ENCODE assay signal across 11 cellular contexts in the genomic region with DNA sequence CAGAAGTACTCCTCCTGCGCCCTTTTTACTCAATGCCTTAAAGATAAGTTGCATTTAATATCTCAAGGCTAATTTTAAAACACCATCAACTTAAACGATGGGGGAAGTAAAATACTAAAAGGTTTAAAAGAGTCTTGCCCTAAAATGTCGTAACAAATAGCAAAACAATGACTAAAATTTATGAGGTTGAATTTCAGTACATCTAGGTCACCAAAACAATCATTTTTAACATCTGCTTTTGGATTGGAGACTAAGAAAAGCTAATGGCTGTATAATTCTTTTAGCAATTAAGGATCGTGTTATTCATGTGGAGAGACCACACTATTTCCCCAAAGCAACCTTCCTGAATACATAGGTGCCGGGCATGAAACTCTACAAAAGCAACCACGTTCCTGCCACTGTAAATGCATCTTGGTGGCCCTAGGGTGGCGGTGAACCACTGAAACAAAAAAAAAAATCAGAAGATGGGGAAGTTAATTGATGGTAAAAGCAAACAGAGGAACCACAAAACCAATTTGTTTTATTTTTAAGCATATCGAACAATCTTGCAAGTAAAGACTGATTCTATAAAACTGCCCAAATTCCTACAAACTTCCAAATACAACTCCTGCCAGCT. TPM values are rescaled to one million over a fixed set of nuclear protein-coding genes. Genes with fewer than 3 reads are reported as not detected.
DNase-seq lines count a peak whose midpoint lies in the region; ATAC-seq, FAIRE-seq and TF ChIP-seq lines count a peak whose summit lies in the region.
"Had no signal": no experiment of that assay in that cellular context is flagged by ENCODE, and none has a peak within 500 bp of the region (broad histone marks: within the 10 kb centered on the region; RNA-seq: fewer than 3 reads in every experiment).

No MANE protein-coding gene starts in this region.

- H2BK20ac ChIP-seq in IMR-90 (ENCODE audit: low read depth, low read length) = no peak overlapping the region

- peaks cover 29% of the 10 kb centered on the region for H3F3A ChIP-seq in neural progenitor cell (ENCODE audit: low read depth)

- TF ChIP-seq CTCF in IMR-90 (conservative IDR thresholded peaks at IDR 0.05; ENCODE audit: low read depth, low read length) (no peak), K562 (IDR thresholded peaks at IDR 0.05 in 2 of 3, conservative IDR thresholded peaks at IDR 0.05 in 1 of 3; ENCODE audit: insufficient read depth in 2 of 3, low read depth in 1 of 3, low read length in 3 of 3) (no peak), neural progenitor cell (IDR thresholded peaks at IDR 0.05) (no peak), mucosa of descending colon (IDR thresholded peaks at IDR 0.05) (no peak)

- H3K4me2 ChIP-seq in IMR-90 (ENCODE audit: low read depth, low read length) (peak overlapping the region; percentile 52; the same call in 1 of the 2 replicates), K562 (ENCODE audit: insufficient read depth, low read length) (0 out of 2 replicates have a peak overlapping the region, but pooled peaks have one; percentile 22), neural progenitor cell (no peak overlapping the region)

- intact Hi-C loops in IMR-90 (cut with micrococcal nuclease) = no loop called here
- intact Hi-C loops in K562 (cut with micrococcal nuclease) = no loop called here
- intact Hi-C loops in mucosa of descending colon (cut with DNase I, micrococcal nuclease) = no loop called here

- H3K36me3 Mint-ChIP-seq in neural progenitor cell = peaks cover 4% of the 10 kb centered on the region

- in situ Hi-C loops in IMR-90 (cut with MboI; ENCODE audit: low sequenced_read_pairs) = no loop called here
- in situ Hi-C loops in K562 (cut with MboI) = no loop called here

- H2AK9ac ChIP-seq in IMR-90 (replicated peaks; ENCODE audit: low read depth, low read length, poor library complexity) = no peak overlapping the region

- H3K27me3 ChIP-seq in IMR-90 (ENCODE audit: control insufficient read depth, insufficient read depth, low read length) (no peaks in the 10 kb centered on the region), K562 (ENCODE audit: control insufficient read depth in 2 of 2, insufficient read depth in 2 of 2, low read length in 2 of 2) (no peaks in the 10 kb centered on the region), neural progenitor cell (no peaks in the 10 kb centered on the region)

- H3K9me1 ChIP-seq in IMR-90 (ENCODE audit: insufficient read depth, low read length) = peaks cover 28% of the 10 kb centered on the region
- H3K9me1 ChIP-seq in K562 (ENCODE audit: control insufficient read depth, insufficient read depth, low read length) = no peaks in the 10 kb centered on the region

- peaks cover 23% of the 10 kb centered on the region for H3K4me1 Mint-ChIP-seq in neural progenitor cell

- H4K5ac ChIP-seq in IMR-90 (ENCODE audit: low read depth, low read length) = no peak overlapping the region

- BruUV-seq in IMR-90 (replicated peaks; lab: Mats Ljungman, UMichigan) (no TSS peak), K562 (replicated peaks; lab: Mats Ljungman, UMichigan) (no TSS peak)

- no peak overlapping the region for H2BK15ac ChIP-seq in IMR-90 (ENCODE audit: low read depth, low read length)

- CTCF ChIA-PET in IMR-90 (lab: Yijun Ruan, JAX) (no interaction called here), K562 (lab: Yijun Ruan, JAX; ENCODE audit: low intra/inter-chr PET ratio) (no interaction called here)

- no peak overlapping the region for H3K27ac Mint-ChIP-seq in neural progenitor cell

- H3K27ac ChIP-seq in IMR-90 (ENCODE audit: insufficient read depth, low read length) (no peak overlapping the region), K562 (ENCODE audit: extremely low read depth, low read depth, low read length) (peak overlapping the region; percentile 25; the same call in 1 of the 3 replicates), neural progenitor cell (peak overlapping the region; percentile 44)

- POLR2A ChIA-PET in IMR-90 (lab: Charles Lee; ENCODE audit: unreplicated experiment) = no interaction called here
- POLR2A ChIA-PET in K562 (lab: Yijun Ruan, JAX) = interaction anchor here (1.0 kb wide), 1 partner anchor 12 kb away, joined by 4 read pairs; no protein-coding TSS in a partner anchor

- peaks cover 34 to 88% of the 10 kb centered on the region in 2 experiments for H3K79me1 ChIP-seq in IMR-90 (ENCODE audit: low read depth in 1 of 2, low read length in 2 of 2)

- dilution Hi-C loops in IMR-90 (cut with HindIII; ENCODE audit: low sequenced_read_pairs, unreplicated experiment) = no loop called here

- no peak overlapping the region for H4K91ac ChIP-seq in IMR-90 (ENCODE audit: insufficient read depth, low read depth, low read length)

- H3K18ac ChIP-seq in IMR-90 (ENCODE audit: low read depth, low read length) = no peak overlapping the region

- H2BK5ac ChIP-seq in IMR-90 (ENCODE audit: low read depth, low read length, poor library complexity, severe bottlenecking) = no peak overlapping the region

- no peaks in the 10 kb centered on the region for H3K9me3 Mint-ChIP-seq in neural progenitor cell

- H2AFZ ChIP-seq in IMR-90 (replicated peaks; ENCODE audit: low read length, poor library complexity) (no peak overlapping the region), K562 (ENCODE audit: low read depth, low read length) (no peak overlapping the region), neural progenitor cell (replicated peaks) (no peak overlapping the region)

- no peak overlapping the region for H2AK5ac ChIP-seq in IMR-90 (ENCODE audit: low read depth, low read length)

- ATAC-seq in IMR-90 (ENCODE audit: low read depth) (peak; percentile 33), K562 (no peak), mucosa of descending colon (no peak)
- ATAC-seq: HCT116, HepG2 had no signal

- H3K9ac ChIP-seq in IMR-90 (ENCODE audit: low read depth, low read length) = no peak overlapping the region
- H3K9ac ChIP-seq in K562 (ENCODE audit: insufficient read depth in 1 of 2, low read depth in 2 of 2, low read length in 2 of 2) = peak overlapping the region in 1 of 2 experiments; percentile 33; a peak in 1 of 4 replicates
- H3K9ac ChIP-seq in neural progenitor cell = no peak overlapping the region

- WGBS in IMR-90 (ENCODE audit: extremely low coverage in 2 of 2, insufficient read length in 1 of 2), 2 experiments = no CpG with 5 or more reads among the region's 8 CpGs
- 57% methylated on average over 8 of the region's 8 CpGs for WGBS in K562 (ENCODE audit: insufficient coverage, low coverage, missing lambda C conversion rate)

- H3K14ac ChIP-seq in IMR-90 (replicated peaks; ENCODE audit: low read depth, low read length) = no peak overlapping the region

- H3K23ac ChIP-seq in IMR-90 (ENCODE audit: low read depth, low read length) = no peak overlapping the region

- H3K9me3 ChIP-seq in IMR-90 (ENCODE audit: control insufficient read depth, insufficient read depth, low read length) (no peaks in the 10 kb centered on the region), K562 (replicated peaks; ENCODE audit: control insufficient read depth, insufficient read depth, low read depth, low read length) (no peaks in the 10 kb centered on the region), neural progenitor cell (ENCODE audit: low read depth) (no peaks in the 10 kb centered on the region), mucosa of descending colon (no peaks in the 10 kb centered on the region)

- no peak for FAIRE-seq in K562 (lab: Jason Lieb, UNC)
- FAIRE-seq: HepG2 had no signal

- H3K56ac ChIP-seq in IMR-90 (ENCODE audit: extremely low read depth, insufficient read depth, low read length) = no peak overlapping the region

- H3K79me2 ChIP-seq in K562 (ENCODE audit: control insufficient read depth, insufficient read depth, low read length) (peaks cover 99% of the 10 kb centered on the region), neural progenitor cell (ENCODE audit: low read depth) (peaks cover 100% of the 10 kb centered on the region)

- H3K4me3 ChIP-seq in IMR-90 (ENCODE audit: insufficient read depth, low read depth, low read length) (no peak overlapping the region), K562 (no peak overlapping the region), neural progenitor cell (no peak overlapping the region), mucosa of descending colon (no peak overlapping the region)
- H3K4me3 ChIP-seq: lung had no signal

- TF ChIP-seq EP300 in K562 (IDR thresholded peaks at IDR 0.05; ENCODE audit: low read length) = no peak

- H3K4me1 ChIP-seq in IMR-90 (ENCODE audit: control insufficient read depth, insufficient read depth, low read length) (peaks cover 11% of the 10 kb centered on the region), K562 (replicated peaks in 1 of 2; ENCODE audit: control insufficient read depth in 2 of 2, insufficient read depth in 2 of 2, low read length in 2 of 2) (peaks cover 29 to 49% of the 10 kb centered on the region in 2 experiments), neural progenitor cell (peaks cover 31% of the 10 kb centered on the region), mucosa of descending colon (ENCODE audit: low read depth) (peaks cover 19% of the 10 kb centered on the region)

- TF ChIP-seq POLR2A in IMR-90 (IDR thresholded peaks at IDR 0.05; ENCODE audit: low read depth, low read length) = no peak
- no peak for TF ChIP-seq POLR2A in K562 (conservative IDR thresholded peaks at IDR 0.05)

- no peak overlapping the region for H3K4ac ChIP-seq in IMR-90 (ENCODE audit: low read depth, low read length)

- peak; percentile 16 for DNase-seq in GM04503 (ENCODE audit: low read depth)
- DNase-seq in IMR-90 = no peak
- no peak for DNase-seq in K562 (ENCODE audit: extremely low read depth in 1 of 4, low spot score in 3 of 4)
- DNase-seq in neural progenitor cell (ENCODE audit: low spot score) = no peak
- no peak for DNase-seq in mucosa of descending colon
- DNase-seq in medulla oblongata (ENCODE audit: extremely low spot score) = no peak
- DNase-seq in NCI-H774 (lab: John Stamatoyannopoulos, UW) = no peak
- no peak for DNase-seq in GM19238 (ENCODE audit: insufficient read length, low spot score)

- H3K36me3 ChIP-seq in IMR-90 (ENCODE audit: control insufficient read depth, insufficient read depth, low read length) = no peaks in the 10 kb centered on the region
- peaks cover 19% of the 10 kb centered on the region for H3K36me3 ChIP-seq in K562 (ENCODE audit: control insufficient read depth, insufficient read depth, low read length)
- H3K36me3 ChIP-seq in neural progenitor cell = peaks cover 1% of the 10 kb centered on the region
- H3K36me3 ChIP-seq in mucosa of descending colon (ENCODE audit: low read depth) = no peaks in the 10 kb centered on the region

- no peak overlapping the region for H3K4me3 Mint-ChIP-seq in neural progenitor cell

- H4K20me1 ChIP-seq in IMR-90 (ENCODE audit: insufficient read depth, low read length) (peaks cover 81% of the 10 kb centered on the region), K562 (replicated peaks; ENCODE audit: control insufficient read depth, insufficient read depth, low read length) (peaks cover 18% of the 10 kb centered on the region), neural progenitor cell (ENCODE audit: low read depth) (peaks cover 98% of the 10 kb centered on the region)

- no peak overlapping the region for H4K8ac ChIP-seq in IMR-90 (ENCODE audit: low read depth in 2 of 2, low read length in 2 of 2)

- H2BK120ac ChIP-seq in IMR-90 (ENCODE audit: low read depth, low read length) = no peak overlapping the region

- TF ChIP-seq RAD21 in IMR-90 (IDR thresholded peaks at IDR 0.05; ENCODE audit: low read length) (no peak), K562 (CRISPR knock-in tag; conservative IDR thresholded peaks at IDR 0.05 in 1 of 2, IDR thresholded peaks at IDR 0.05 in 1 of 2) (no peak)

- H3K27me3 Mint-ChIP-seq in neural progenitor cell (ENCODE audit: insufficient read depth, low read depth) = no peaks in the 10 kb centered on the region

RNA-seq across cellular contexts. Expression of a gene that starts 45.8 kb away (rescaled TPM):
- total RNA-seq in IMR-90 (2012; rRNA removed) = 109 and 135 TPM in 2 replicates
- polyA plus RNA-seq in IMR-90 (2012; rRNA removed) = 61.6 and 63.3 TPM in 2 replicates
- polyA plus RNA-seq in IMR-90 (2012; cell fraction: cytosol; rRNA removed) = 22.7 and 26.4 TPM in 2 replicates
- 86.9 and 136 TPM in 2 replicates for polyA plus RNA-seq in IMR-90 (2012; cell fraction: nucleus; rRNA removed; ENCODE audit: low replicate concordance)
- total RNA-seq in K562 (2011; cell fraction: chromatin; rRNA removed; ENCODE audit: low replicate concordance) = 291 and 350 TPM in 2 replicates
- 140 and 172 TPM in 2 replicates for total RNA-seq in K562 (2011; cell fraction: nucleolus; rRNA removed)
- total RNA-seq in K562 (2011; cell fraction: nucleoplasm; rRNA removed) = 256 and 337 TPM in 2 replicates
- total RNA-seq in K562 (2014; rRNA removed) = 59.2 and 63.9 TPM in 2 replicates
- 77.4 and 79.1 TPM in 2 replicates for total RNA-seq in K562 (2014; rRNA removed; fragmentation: Illumina TruSeq; extraction: Trizol)
- 65.1 and 71.4 TPM in 2 replicates for total RNA-seq in K562 (2015; rRNA removed; fragmentation: Illumina TruSeq; extraction: Trizol)
- 102 and 111 TPM in 2 replicates for total RNA-seq in K562 (2021)
- polyA plus RNA-seq in K562 (2011; rRNA removed) = 124 and 142 TPM in 2 replicates
- polyA plus RNA-seq in K562 (2011; cell fraction: cytosol; rRNA removed) = 75.5 and 93.9 TPM in 2 replicates
- 276 and 281 TPM in 2 replicates for polyA plus RNA-seq in K562 (2011; cell fraction: nucleus; rRNA removed)
- 28.5 and 38.8 TPM in 2 replicates for polyA plus RNA-seq in K562 (2012)
- polyA plus RNA-seq in K562 (2014; fragmentation: Illumina TruSeq; extraction: Trizol) = 75.0 and 81.6 TPM in 2 replicates
- polyA plus RNA-seq in K562 (2014; fragmentation: Nextera tagmentation; extraction: Ambion mirVana) = 10 to 100 TPM; 11.3 to 21.6 TPM
- 82.8 and 88.9 TPM in 2 replicates for polyA plus RNA-seq in K562 (2014; rRNA removed)
- polyA minus RNA-seq in K562 (2011; rRNA and poly(A)+ RNA removed) = 138 and 183 TPM in 2 replicates
- polyA minus RNA-seq in K562 (2011; cell fraction: cytosol; rRNA and poly(A)+ RNA removed) = 71.5 and 87.3 TPM in 2 replicates
- polyA minus RNA-seq in K562 (2011; cell fraction: nucleus; rRNA and poly(A)+ RNA removed) = 67.6 and 122 TPM in 2 replicates
- 170 and 173 TPM in 2 replicates for total RNA-seq in neural progenitor cell (ENCODE audit: low replicate concordance)
- 100 to 1,000 TPM in 1 of 3 donors, 10 to 100 TPM in 2; 83.7 to 132 (median 94.1) TPM for total RNA-seq in mucosa of descending colon

RNA-seq across cellular contexts. Expression of a gene that starts 58.2 kb away (rescaled TPM):
- total RNA-seq in IMR-90 (2012; rRNA removed) = not detected in 2 replicates
- 0.03 and 0.09 TPM in 2 replicates for polyA plus RNA-seq in IMR-90 (2012; rRNA removed)
- 0.03 and 0.08 TPM in 2 replicates for polyA plus RNA-seq in IMR-90 (2012; cell fraction: cytosol; rRNA removed)
- polyA plus RNA-seq in IMR-90 (2012; cell fraction: nucleus; rRNA removed; ENCODE audit: low replicate concordance) = 0.19 and 0.51 TPM in 2 replicates
- not detected in 2 replicates for total RNA-seq in K562 (2011; cell fraction: chromatin; rRNA removed; ENCODE audit: low replicate concordance)
- total RNA-seq in K562 (2011; cell fraction: nucleolus; rRNA removed) = not detected in 2 replicates
- total RNA-seq in K562 (2011; cell fraction: nucleoplasm; rRNA removed) = not detected in 2 replicates
- not detected in 2 replicates for total RNA-seq in K562 (2014; rRNA removed)
- not detected in 2 replicates for total RNA-seq in K562 (2014; rRNA removed; fragmentation: Illumina TruSeq; extraction: Trizol)
- 0.11 TPM in 1 of 2 replicates, not detected in the other for total RNA-seq in K562 (2015; rRNA removed; fragmentation: Illumina TruSeq; extraction: Trizol)
- 0.13 TPM in 1 of 2 replicates, not detected in the other for total RNA-seq in K562 (2021)
- 0.06 TPM in 1 of 2 replicates, not detected in the other for polyA plus RNA-seq in K562 (2011; rRNA removed)
- polyA plus RNA-seq in K562 (2011; cell fraction: cytosol; rRNA removed) = 0.04 TPM in 1 of 2 replicates, not detected in the other
- polyA plus RNA-seq in K562 (2011; cell fraction: nucleus; rRNA removed) = not detected in 2 replicates
- 0.14 TPM in 1 of 2 replicates, not detected in the other for polyA plus RNA-seq in K562 (2012)
- not detected in 2 replicates for polyA plus RNA-seq in K562 (2014; fragmentation: Illumina TruSeq; extraction: Trizol)
- not detected for polyA plus RNA-seq in K562 (2014; fragmentation: Nextera tagmentation; extraction: Ambion mirVana)
- not detected in 2 replicates for polyA plus RNA-seq in K562 (2014; rRNA removed)
- not detected in 2 replicates for polyA minus RNA-seq in K562 (2011; rRNA and poly(A)+ RNA removed)
- polyA minus RNA-seq in K562 (2011; cell fraction: cytosol; rRNA and poly(A)+ RNA removed) = not detected in 2 replicates
- polyA minus RNA-seq in K562 (2011; cell fraction: nucleus; rRNA and poly(A)+ RNA removed) = not detected in 2 replicates
- total RNA-seq in neural progenitor cell (ENCODE audit: low replicate concordance) = not detected in 2 replicates
- under 1 TPM; 0.41 to 0.96 (median 0.95) TPM for total RNA-seq in mucosa of descending colon

RNA-seq across cellular contexts. Expression of a gene that starts 58.3 kb away (rescaled TPM):
- total RNA-seq in IMR-90 (2012; rRNA removed) = 51.4 and 55.0 TPM in 2 replicates
- 51.6 and 58.3 TPM in 2 replicates for polyA plus RNA-seq in IMR-90 (2012; rRNA removed)
- 77.4 and 85.2 TPM in 2 replicates for polyA plus RNA-seq in IMR-90 (2012; cell fraction: cytosol; rRNA removed)
- 29.3 and 32.5 TPM in 2 replicates for polyA plus RNA-seq in IMR-90 (2012; cell fraction: nucleus; rRNA removed; ENCODE audit: low replicate concordance)
- 24.4 and 29.4 TPM in 2 replicates for total RNA-seq in K562 (2011; cell fraction: chromatin; rRNA removed; ENCODE audit: low replicate concordance)
- total RNA-seq in K562 (2011; cell fraction: nucleolus; rRNA removed) = 46.2 and 48.8 TPM in 2 replicates
- total RNA-seq in K562 (2011; cell fraction: nucleoplasm; rRNA removed) = 40.4 and 62.1 TPM in 2 replicates
- total RNA-seq in K562 (2014; rRNA removed) = 140 and 146 TPM in 2 replicates
- 59.3 and 60.4 TPM in 2 replicates for total RNA-seq in K562 (2014; rRNA removed; fragmentation: Illumina TruSeq; extraction: Trizol)
- total RNA-seq in K562 (2015; rRNA removed; fragmentation: Illumina TruSeq; extraction: Trizol) = 61.2 and 65.3 TPM in 2 replicates
- 67.2 and 83.6 TPM in 2 replicates for total RNA-seq in K562 (2021)
- polyA plus RNA-seq in K562 (2011; rRNA removed) = 69.8 and 80.0 TPM in 2 replicates
- 103 and 173 TPM in 2 replicates for polyA plus RNA-seq in K562 (2011; cell fraction: cytosol; rRNA removed)
- polyA plus RNA-seq in K562 (2011; cell fraction: nucleus; rRNA removed) = 29.7 and 32.6 TPM in 2 replicates
- 73.7 and 80.8 TPM in 2 replicates for polyA plus RNA-seq in K562 (2012)
- 66.6 and 73.1 TPM in 2 replicates for polyA plus RNA-seq in K562 (2014; fragmentation: Illumina TruSeq; extraction: Trizol)
- polyA plus RNA-seq in K562 (2014; fragmentation: Nextera tagmentation; extraction: Ambion mirVana) = 10 to 100 TPM; 10.4 to 16.5 TPM
- polyA plus RNA-seq in K562 (2014; rRNA removed) = 109 and 144 TPM in 2 replicates
- polyA minus RNA-seq in K562 (2011; rRNA and poly(A)+ RNA removed) = 31.1 and 36.7 TPM in 2 replicates
- polyA minus RNA-seq in K562 (2011; cell fraction: cytosol; rRNA and poly(A)+ RNA removed) = 23.8 and 30.2 TPM in 2 replicates
- polyA minus RNA-seq in K562 (2011; cell fraction: nucleus; rRNA and poly(A)+ RNA removed) = 18.9 and 21.1 TPM in 2 replicates
- total RNA-seq in neural progenitor cell (ENCODE audit: low replicate concordance) = 60.4 and 73.6 TPM in 2 replicates
- total RNA-seq in mucosa of descending colon = 10 to 100 TPM; 20.8 to 36.1 (median 27.1) TPM
